ENCODE assay signal across 9 cellular contexts in the genomic region with DNA sequence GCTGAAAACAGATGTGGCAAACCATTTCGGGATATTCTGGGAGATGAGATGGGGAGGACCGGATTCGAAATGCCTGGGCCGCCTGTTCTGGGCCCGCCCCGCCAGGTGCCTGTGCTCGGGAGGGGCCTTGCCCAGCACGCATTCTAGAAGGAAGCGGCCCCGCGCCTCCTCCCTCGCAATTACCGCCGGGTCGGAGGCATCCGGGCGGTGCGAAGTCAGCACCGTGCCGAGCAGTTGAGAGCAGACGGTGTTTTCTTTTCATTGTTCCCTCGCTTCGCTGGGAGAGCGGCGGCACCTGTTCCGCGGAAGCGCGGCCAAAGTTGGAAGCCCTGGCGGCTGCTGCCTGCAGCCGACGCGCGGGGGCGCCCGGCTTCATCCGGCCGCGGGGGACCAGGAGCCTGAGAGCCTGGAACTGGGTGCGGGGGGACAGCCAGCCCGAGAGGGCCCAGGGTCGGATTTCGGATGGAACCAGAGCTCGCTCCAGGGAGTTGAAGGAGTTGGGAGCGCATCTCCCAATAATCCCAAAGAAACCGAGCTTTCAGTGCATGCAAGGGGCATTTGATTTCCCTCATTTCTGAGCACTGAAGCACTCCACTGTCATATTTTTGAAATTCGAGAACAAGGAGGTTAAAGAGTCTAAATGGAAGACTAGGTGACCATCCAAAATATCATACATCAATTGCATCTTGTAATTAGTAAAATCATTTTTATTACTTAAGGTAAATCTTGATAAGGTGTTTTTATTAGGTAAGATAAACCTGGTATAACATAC.
DNase-seq lines count a peak whose midpoint lies in the region; ATAC-seq lines count a peak whose summit lies in the region.
"Had no signal": no experiment of that assay in that cellular context is flagged by ENCODE, and none has a peak within 500 bp of the region (broad histone marks: within the 10 kb centered on the region; RNA-seq: fewer than 3 reads in every experiment).

No MANE protein-coding gene starts in this region.

- peak; percentile 80 for ATAC-seq in activated CD4-positive, alpha-beta T cell treated with anti-CD3 and anti-CD28 coated beads for 36 hours
- ATAC-seq in right cardiac atrium: peak; percentile 23 to 62
- ATAC-seq in GM21390 (IDR thresholded peaks at IDR 0.05; ENCODE audit: unreplicated experiment): no peak

- POLR2A ChIA-PET in activated CD4-positive, alpha-beta T cell treated with anti-CD3 and anti-CD28 coated beads for 36 hours (lab: Charles Lee): no interaction called here

- peak; percentile 65 for DNase-seq in activated CD4-positive, alpha-beta T cell treated with anti-CD3 and anti-CD28 coated beads for 36 hours
- no peak for DNase-seq in activated CD4-positive, alpha-beta T cell treated with anti-CD3 and anti-CD28 coated beads for 1 hour
- DNase-seq in NCI-H2081 (lab: John Stamatoyannopoulos, UW) (peak; percentile 78 to 89), right cardiac atrium (peak; percentile 27 to 71 (median 70)), epidermal melanocyte (ENCODE audit: insufficient read length, low spot score) (no peak)
- DNase-seq in activated naive CD8-positive, alpha-beta T cell treated with anti-CD3 and anti-CD28 coated beads for 36 hours: peak; percentile 30

- no peak overlapping the region for H3K27ac Mint-ChIP-seq in activated CD4-positive, alpha-beta T cell treated with anti-CD3 and anti-CD28 coated beads for 36 hours
- H3K27ac Mint-ChIP-seq in activated naive CD8-positive, alpha-beta T cell treated with anti-CD3 and anti-CD28 coated beads for 36 hours: no peak overlapping the region

- H3K27me3 Mint-ChIP-seq in activated CD4-positive, alpha-beta T cell treated with anti-CD3 and anti-CD28 coated beads for 36 hours: peaks cover 4% of the 10 kb centered on the region
- H3K27me3 Mint-ChIP-seq in activated naive CD8-positive, alpha-beta T cell treated with anti-CD3 and anti-CD28 coated beads for 36 hours: peaks cover 51% of the 10 kb centered on the region

- no peaks in the 10 kb centered on the region for H3K4me1 ChIP-seq in right cardiac atrium (ENCODE audit: control insufficient read depth, insufficient read depth, low read length)
- H3K4me1 ChIP-seq in rectal smooth muscle tissue (ENCODE audit: control insufficient read depth, insufficient read depth, low read length): peaks cover 8% of the 10 kb centered on the region

- H3K27me3 ChIP-seq in right cardiac atrium (ENCODE audit: control insufficient read depth, insufficient read depth) (no peaks in the 10 kb centered on the region), rectal smooth muscle tissue (ENCODE audit: control insufficient read depth, insufficient read depth, low read length) (no peaks in the 10 kb centered on the region)
- H3K27me3 ChIP-seq: BLaER1 treated with 17β-estradiol and CSF1 and Interleukin-3, amounts not matched to agents 10 nM and 100 nM had no signal

- H3K4me3 Mint-ChIP-seq in activated CD4-positive, alpha-beta T cell treated with anti-CD3 and anti-CD28 coated beads for 36 hours: peak overlapping the region; percentile 8
- no peak overlapping the region for H3K4me3 Mint-ChIP-seq in activated naive CD8-positive, alpha-beta T cell treated with anti-CD3 and anti-CD28 coated beads for 36 hours

- WGBS in right cardiac atrium: 11% methylated on average over 47 of the region's 47 CpGs

- H3K9ac ChIP-seq in rectal smooth muscle tissue (ENCODE audit: low read length): no peak overlapping the region
- H3K9ac ChIP-seq: BLaER1 treated with 17β-estradiol and CSF1 and Interleukin-3, amounts not matched to agents 10 nM and 100 nM had no signal

- no peaks in the 10 kb centered on the region for H3K4me1 Mint-ChIP-seq in activated CD4-positive, alpha-beta T cell treated with anti-CD3 and anti-CD28 coated beads for 36 hours
- no peaks in the 10 kb centered on the region for H3K4me1 Mint-ChIP-seq in activated naive CD8-positive, alpha-beta T cell treated with anti-CD3 and anti-CD28 coated beads for 36 hours

- H3K4me3 ChIP-seq in right cardiac atrium (ENCODE audit: low read length) (peak overlapping the region; percentile 0), rectal smooth muscle tissue (ENCODE audit: low read length) (peak overlapping the region; percentile 48)
- H3K4me3 ChIP-seq: BLaER1 treated with 17β-estradiol and CSF1 and Interleukin-3, amounts not matched to agents 10 nM and 100 nM had no signal

- H3K27ac ChIP-seq in right cardiac atrium (ENCODE audit: low read length): no peak overlapping the region
- H3K27ac ChIP-seq in rectal smooth muscle tissue (ENCODE audit: low read depth, low read length): no peak overlapping the region
- H3K27ac ChIP-seq: BLaER1 treated with 17β-estradiol and CSF1 and Interleukin-3, amounts not matched to agents 10 nM and 100 nM had no signal

- no peaks in the 10 kb centered on the region for H3K9me3 ChIP-seq in right cardiac atrium (ENCODE audit: control insufficient read depth, low read length)
- H3K9me3 ChIP-seq: BLaER1 treated with 17β-estradiol and CSF1 and Interleukin-3, amounts not matched to agents 10 nM and 100 nM had no signal

- H3K36me3 Mint-ChIP-seq in activated CD4-positive, alpha-beta T cell treated with anti-CD3 and anti-CD28 coated beads for 36 hours (ENCODE audit: low read depth): no peaks in the 10 kb centered on the region
- H3K36me3 Mint-ChIP-seq in activated naive CD8-positive, alpha-beta T cell treated with anti-CD3 and anti-CD28 coated beads for 36 hours: no peaks in the 10 kb centered on the region

- no peaks in the 10 kb centered on the region for H3K9me3 Mint-ChIP-seq in activated CD4-positive, alpha-beta T cell treated with anti-CD3 and anti-CD28 coated beads for 36 hours (ENCODE audit: low read depth)
- no peaks in the 10 kb centered on the region for H3K9me3 Mint-ChIP-seq in activated naive CD8-positive, alpha-beta T cell treated with anti-CD3 and anti-CD28 coated beads for 36 hours

- H3K36me3 ChIP-seq in rectal smooth muscle tissue (ENCODE audit: control insufficient read depth, insufficient read depth, low read length): no peaks in the 10 kb centered on the region
- H3K36me3 ChIP-seq: BLaER1 treated with 17β-estradiol and CSF1 and Interleukin-3, amounts not matched to agents 10 nM and 100 nM had no signal

- intact Hi-C loops in activated CD4-positive, alpha-beta T cell treated with anti-CD3 and anti-CD28 coated beads for 36 hours (cut with DNase I, micrococcal nuclease): no loop called here
- intact Hi-C loops in right cardiac atrium (cut with DNase I): loop anchor here in 1 of 4 donors (10.0 kb wide), 1 partner anchor 83 kb away; no protein-coding TSS in a partner anchor

- CTCF ChIA-PET in activated CD4-positive, alpha-beta T cell treated with anti-CD3 and anti-CD28 coated beads for 36 hours (lab: Charles Lee): no interaction called here

Comparison
In these comparisons a context has a peak if more than half of its experiments do, and no peak if none do; other contexts are left out.
1. DNase-seq: peak in activated CD4-positive, alpha-beta T cell treated with anti-CD3 and anti-CD28 coated beads for 36 hours (single experiment), NCI-H2081 (2 of 2), activated naive CD8-positive, alpha-beta T cell treated with anti-CD3 and anti-CD28 coated beads for 36 hours (single experiment) and right cardiac atrium (3 of 3); none in activated CD4-positive, alpha-beta T cell treated with anti-CD3 and anti-CD28 coated beads for 1 hour (single experiment) and epidermal melanocyte (single experiment).